Comparison of ENCODE assay signal across 9 cellular contexts in the genomic region with DNA sequence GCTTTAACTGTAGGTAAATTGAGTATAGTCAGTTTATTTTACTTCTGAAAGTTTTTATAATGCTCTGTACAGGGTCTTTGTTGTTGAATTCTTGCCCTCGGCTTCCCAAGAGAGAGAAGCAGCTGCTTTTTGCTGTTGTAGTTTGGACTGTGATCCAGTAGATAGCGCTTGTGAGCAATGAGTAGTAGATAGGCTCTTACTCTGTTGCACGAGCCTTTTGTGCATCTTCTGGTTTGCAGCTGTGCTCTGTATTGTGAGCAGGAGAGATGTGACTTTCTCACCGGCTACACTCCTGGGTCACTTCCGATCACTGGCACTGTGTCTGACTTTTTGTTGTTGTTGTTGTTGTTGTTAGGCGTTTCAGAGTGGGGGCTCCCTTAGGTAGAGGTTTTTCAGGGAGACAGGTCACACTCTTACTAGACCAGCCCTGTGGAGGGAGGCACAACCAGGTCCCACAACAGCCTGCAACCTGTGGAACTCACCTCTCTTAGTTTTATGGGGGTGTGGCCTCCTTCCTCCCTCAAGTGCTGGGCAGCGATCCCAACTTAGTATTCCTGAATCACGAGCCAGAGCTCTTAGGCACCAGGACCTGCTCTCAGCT.
DNase-seq lines count a peak whose midpoint lies in the region; ATAC-seq, FAIRE-seq and TF ChIP-seq lines count a peak whose summit lies in the region.
"Had no signal": no experiment of that assay in that cellular context is flagged by ENCODE, and none has a peak within 500 bp of the region (broad histone marks: within the 10 kb centered on the region; RNA-seq: fewer than 3 reads in every experiment).

No MANE protein-coding gene starts in this region.

- no peaks in the 10 kb centered on the region for H3K36me3 Mint-ChIP-seq in stimulated activated memory B cell treated with anti-CD40 and anti-IgM and Interleukin-4, amounts not matched to agents 10 μg/mL and 1 μg/mL and 100 μg/mL, for 72 hours
- H3K36me3 Mint-ChIP-seq: activated naive CD4-positive, alpha-beta T cell treated with anti-CD3 and anti-CD28 coated beads, Interleukin-2, amount 50 U/mL, for 72 hours had no signal

- TF ChIP-seq POLR2A in gastroesophageal sphincter (IDR thresholded peaks at IDR 0.05), result no peak

- no peak overlapping the region for H3K4me3 ChIP-seq in gastroesophageal sphincter

- no peak overlapping the region for H3K4me3 Mint-ChIP-seq in stimulated activated memory B cell treated with anti-CD40 and anti-IgM and Interleukin-4, amounts not matched to agents 10 μg/mL and 1 μg/mL and 100 μg/mL, for 72 hours

- H3K9me3 Mint-ChIP-seq in stimulated activated memory B cell treated with anti-CD40 and anti-IgM and Interleukin-4, amounts not matched to agents 10 μg/mL and 1 μg/mL and 100 μg/mL, for 72 hours, result no peaks in the 10 kb centered on the region

- H3K27ac Mint-ChIP-seq in stimulated activated memory B cell treated with anti-CD40 and anti-IgM and Interleukin-4, amounts not matched to agents 10 μg/mL and 1 μg/mL and 100 μg/mL, for 72 hours, result no peak overlapping the region
- H3K27ac Mint-ChIP-seq: activated naive CD4-positive, alpha-beta T cell treated with anti-CD3 and anti-CD28 coated beads, Interleukin-2, amount 50 U/mL, for 72 hours had no signal

- H3K4me1 ChIP-seq in gastroesophageal sphincter, result no peaks in the 10 kb centered on the region

- no peaks in the 10 kb centered on the region for H3K27me3 ChIP-seq in gastroesophageal sphincter

- FAIRE-seq in RCC 7860 (lab: Jason Lieb, UNC), result no peak

- peak; percentile 53 to 56 for DNase-seq in NCI-H524 (lab: John Stamatoyannopoulos, UW)
- no peak for DNase-seq in NCI-H524 treated with DMSO at 0.1 percent for 48 hours (lab: John Stamatoyannopoulos, UW)
- peak; percentile 25 for DNase-seq in NCI-H1694 treated with DMSO at 0.1 percent for 48 hours (lab: John Stamatoyannopoulos, UW)
- peak; percentile 14 for DNase-seq in cerebellar cortex (ENCODE audit: low spot score)
- DNase-seq in RCC 7860 (ENCODE audit: low spot score), result no peak

- no peak for TF ChIP-seq EP300 in gastroesophageal sphincter (IDR thresholded peaks at IDR 0.05)

- no peak for TF ChIP-seq CTCF in gastroesophageal sphincter (IDR thresholded peaks at IDR 0.05)

- H3K36me3 ChIP-seq in gastroesophageal sphincter, result no peaks in the 10 kb centered on the region

- ATAC-seq in HG02870 (IDR thresholded peaks at IDR 0.05; ENCODE audit: unreplicated experiment) (peak; percentile 96), gastroesophageal sphincter (no peak)
- ATAC-seq in stimulated activated memory B cell treated with anti-CD40 and anti-IgM and Interleukin-4, amounts not matched to agents 10 μg/mL and 1 μg/mL and 100 μg/mL, for 72 hours, result peak; percentile 48

- H3K9me3 ChIP-seq in gastroesophageal sphincter, result no peaks in the 10 kb centered on the region

- WGBS in gastroesophageal sphincter (ENCODE audit: low coverage in 1 of 2), 2 donors, result 8 to 46% methylated on average over 3 to 6 of the region's 8 CpGs

- H3K4me1 Mint-ChIP-seq in stimulated activated memory B cell treated with anti-CD40 and anti-IgM and Interleukin-4, amounts not matched to agents 10 μg/mL and 1 μg/mL and 100 μg/mL, for 72 hours, result no peaks in the 10 kb centered on the region

- no peak overlapping the region for H3K27ac ChIP-seq in gastroesophageal sphincter

- H3K27me3 Mint-ChIP-seq in stimulated activated memory B cell treated with anti-CD40 and anti-IgM and Interleukin-4, amounts not matched to agents 10 μg/mL and 1 μg/mL and 100 μg/mL, for 72 hours, result no peaks in the 10 kb centered on the region

Comparison
In these comparisons a context has a peak if more than half of its experiments do, and no peak if none do; other contexts are left out.
1. DNase-seq: peak in NCI-H524 (2 of 2), NCI-H1694 treated with DMSO at 0.1 percent for 48 hours (single experiment) and cerebellar cortex (single experiment); none in NCI-H524 treated with DMSO at 0.1 percent for 48 hours (single experiment) and RCC 7860 (single experiment).